ENCODE assay signal across 1 cellular context in genomic region chr14:94346841-94347240, GRCh38.
TF ChIP-seq lines count a peak whose summit lies in the region.

No MANE protein-coding gene starts in this region.

TF ChIP-seq in GM23338, 12 proteins besides CTCF, POLR2A, EP300 and RAD21 (continued from another document):
- TF ChIP-seq, protein P1, sequence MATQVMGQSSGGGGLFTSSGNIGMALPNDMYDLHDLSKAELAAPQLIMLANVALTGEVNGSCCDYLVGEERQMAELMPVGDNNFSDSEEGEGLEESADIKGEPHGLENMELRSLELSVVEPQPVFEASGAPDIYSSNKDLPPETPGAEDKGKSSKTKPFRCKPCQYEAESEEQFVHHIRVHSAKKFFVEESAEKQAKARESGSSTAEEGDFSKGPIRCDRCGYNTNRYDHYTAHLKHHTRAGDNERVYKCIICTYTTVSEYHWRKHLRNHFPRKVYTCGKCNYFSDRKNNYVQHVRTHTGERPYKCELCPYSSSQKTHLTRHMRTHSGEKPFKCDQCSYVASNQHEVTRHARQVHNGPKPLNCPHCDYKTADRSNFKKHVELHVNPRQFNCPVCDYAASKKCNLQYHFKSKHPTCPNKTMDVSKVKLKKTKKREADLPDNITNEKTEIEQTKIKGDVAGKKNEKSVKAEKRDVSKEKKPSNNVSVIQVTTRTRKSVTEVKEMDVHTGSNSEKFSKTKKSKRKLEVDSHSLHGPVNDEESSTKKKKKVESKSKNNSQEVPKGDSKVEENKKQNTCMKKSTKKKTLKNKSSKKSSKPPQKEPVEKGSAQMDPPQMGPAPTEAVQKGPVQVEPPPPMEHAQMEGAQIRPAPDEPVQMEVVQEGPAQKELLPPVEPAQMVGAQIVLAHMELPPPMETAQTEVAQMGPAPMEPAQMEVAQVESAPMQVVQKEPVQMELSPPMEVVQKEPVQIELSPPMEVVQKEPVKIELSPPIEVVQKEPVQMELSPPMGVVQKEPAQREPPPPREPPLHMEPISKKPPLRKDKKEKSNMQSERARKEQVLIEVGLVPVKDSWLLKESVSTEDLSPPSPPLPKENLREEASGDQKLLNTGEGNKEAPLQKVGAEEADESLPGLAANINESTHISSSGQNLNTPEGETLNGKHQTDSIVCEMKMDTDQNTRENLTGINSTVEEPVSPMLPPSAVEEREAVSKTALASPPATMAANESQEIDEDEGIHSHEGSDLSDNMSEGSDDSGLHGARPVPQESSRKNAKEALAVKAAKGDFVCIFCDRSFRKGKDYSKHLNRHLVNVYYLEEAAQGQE (IDR thresholded peaks at IDR 0.05; ENCODE audit: unreplicated experiment): no peak
- TF ChIP-seq EZH2 (IDR thresholded peaks at IDR 0.05; ENCODE audit: low read depth, unreplicated experiment): no peak
- TF ChIP-seq CREB1 (CRISPR knock-in tag; IDR thresholded peaks at IDR 0.05; ENCODE audit: low read depth): no peak
- TF ChIP-seq, protein P2, sequence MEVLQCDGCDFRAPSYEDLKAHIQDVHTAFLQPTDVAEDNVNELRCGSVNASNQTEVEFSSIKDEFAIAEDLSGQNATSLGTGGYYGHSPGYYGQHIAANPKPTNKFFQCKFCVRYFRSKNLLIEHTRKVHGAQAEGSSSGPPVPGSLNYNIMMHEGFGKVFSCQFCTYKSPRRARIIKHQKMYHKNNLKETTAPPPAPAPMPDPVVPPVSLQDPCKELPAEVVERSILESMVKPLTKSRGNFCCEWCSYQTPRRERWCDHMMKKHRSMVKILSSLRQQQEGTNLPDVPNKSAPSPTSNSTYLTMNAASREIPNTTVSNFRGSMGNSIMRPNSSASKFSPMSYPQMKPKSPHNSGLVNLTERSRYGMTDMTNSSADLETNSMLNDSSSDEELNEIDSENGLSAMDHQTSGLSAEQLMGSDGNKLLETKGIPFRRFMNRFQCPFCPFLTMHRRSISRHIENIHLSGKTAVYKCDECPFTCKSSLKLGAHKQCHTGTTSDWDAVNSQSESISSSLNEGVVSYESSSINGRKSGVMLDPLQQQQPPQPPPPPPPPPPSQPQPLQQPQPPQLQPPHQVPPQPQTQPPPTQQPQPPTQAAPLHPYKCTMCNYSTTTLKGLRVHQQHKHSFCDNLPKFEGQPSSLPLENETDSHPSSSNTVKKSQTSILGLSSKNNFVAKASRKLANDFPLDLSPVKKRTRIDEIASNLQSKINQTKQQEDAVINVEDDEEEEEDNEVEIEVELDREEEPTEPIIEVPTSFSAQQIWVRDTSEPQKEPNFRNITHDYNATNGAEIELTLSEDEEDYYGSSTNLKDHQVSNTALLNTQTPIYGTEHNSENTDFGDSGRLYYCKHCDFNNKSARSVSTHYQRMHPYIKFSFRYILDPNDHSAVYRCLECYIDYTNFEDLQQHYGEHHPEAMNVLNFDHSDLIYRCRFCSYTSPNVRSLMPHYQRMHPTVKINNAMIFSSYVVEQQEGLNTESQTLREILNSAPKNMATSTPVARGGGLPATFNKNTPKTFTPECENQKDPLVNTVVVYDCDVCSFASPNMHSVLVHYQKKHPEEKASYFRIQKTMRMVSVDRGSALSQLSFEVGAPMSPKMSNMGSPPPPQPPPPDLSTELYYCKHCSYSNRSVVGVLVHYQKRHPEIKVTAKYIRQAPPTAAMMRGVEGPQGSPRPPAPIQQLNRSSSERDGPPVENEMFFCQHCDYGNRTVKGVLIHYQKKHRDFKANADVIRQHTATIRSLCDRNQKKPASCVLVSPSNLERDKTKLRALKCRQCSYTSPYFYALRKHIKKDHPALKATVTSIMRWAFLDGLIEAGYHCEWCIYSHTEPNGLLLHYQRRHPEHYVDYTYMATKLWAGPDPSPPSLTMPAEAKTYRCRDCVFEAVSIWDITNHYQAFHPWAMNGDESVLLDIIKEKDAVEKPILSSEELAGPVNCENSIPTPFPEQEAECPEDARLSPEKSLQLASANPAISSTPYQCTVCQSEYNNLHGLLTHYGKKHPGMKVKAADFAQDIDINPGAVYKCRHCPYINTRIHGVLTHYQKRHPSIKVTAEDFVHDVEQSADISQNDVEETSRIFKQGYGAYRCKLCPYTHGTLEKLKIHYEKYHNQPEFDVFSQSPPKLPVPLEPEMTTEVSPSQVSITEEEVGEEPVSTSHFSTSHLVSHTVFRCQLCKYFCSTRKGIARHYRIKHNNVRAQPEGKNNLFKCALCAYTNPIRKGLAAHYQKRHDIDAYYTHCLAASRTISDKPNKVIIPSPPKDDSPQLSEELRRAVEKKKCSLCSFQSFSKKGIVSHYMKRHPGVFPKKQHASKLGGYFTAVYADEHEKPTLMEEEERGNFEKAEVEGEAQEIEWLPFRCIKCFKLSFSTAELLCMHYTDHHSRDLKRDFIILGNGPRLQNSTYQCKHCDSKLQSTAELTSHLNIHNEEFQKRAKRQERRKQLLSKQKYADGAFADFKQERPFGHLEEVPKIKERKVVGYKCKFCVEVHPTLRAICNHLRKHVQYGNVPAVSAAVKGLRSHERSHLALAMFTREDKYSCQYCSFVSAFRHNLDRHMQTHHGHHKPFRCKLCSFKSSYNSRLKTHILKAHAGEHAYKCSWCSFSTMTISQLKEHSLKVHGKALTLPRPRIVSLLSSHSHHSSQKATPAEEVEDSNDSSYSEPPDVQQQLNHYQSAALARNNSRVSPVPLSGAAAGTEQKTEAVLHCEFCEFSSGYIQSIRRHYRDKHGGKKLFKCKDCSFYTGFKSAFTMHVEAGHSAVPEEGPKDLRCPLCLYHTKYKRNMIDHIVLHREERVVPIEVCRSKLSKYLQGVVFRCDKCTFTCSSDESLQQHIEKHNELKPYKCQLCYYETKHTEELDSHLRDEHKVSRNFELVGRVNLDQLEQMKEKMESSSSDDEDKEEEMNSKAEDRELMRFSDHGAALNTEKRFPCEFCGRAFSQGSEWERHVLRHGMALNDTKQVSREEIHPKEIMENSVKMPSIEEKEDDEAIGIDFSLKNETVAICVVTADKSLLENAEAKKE (CRISPR knock-in tag; IDR thresholded peaks at IDR 0.05): no peak
- TF ChIP-seq JUNB (IDR thresholded peaks at IDR 0.05; ENCODE audit: unreplicated experiment): no peak
- TF ChIP-seq POLR2AphosphoS5 (IDR thresholded peaks at IDR 0.05; ENCODE audit: low read depth): no peak
- TF ChIP-seq EZH2phosphoT487 (IDR thresholded peaks at IDR 0.05; ENCODE audit: unreplicated experiment): no peak
- TF ChIP-seq ZNF331 (CRISPR knock-in tag; IDR thresholded peaks at IDR 0.05; ENCODE audit: low read depth): no peak
